In the genomic region with DNA sequence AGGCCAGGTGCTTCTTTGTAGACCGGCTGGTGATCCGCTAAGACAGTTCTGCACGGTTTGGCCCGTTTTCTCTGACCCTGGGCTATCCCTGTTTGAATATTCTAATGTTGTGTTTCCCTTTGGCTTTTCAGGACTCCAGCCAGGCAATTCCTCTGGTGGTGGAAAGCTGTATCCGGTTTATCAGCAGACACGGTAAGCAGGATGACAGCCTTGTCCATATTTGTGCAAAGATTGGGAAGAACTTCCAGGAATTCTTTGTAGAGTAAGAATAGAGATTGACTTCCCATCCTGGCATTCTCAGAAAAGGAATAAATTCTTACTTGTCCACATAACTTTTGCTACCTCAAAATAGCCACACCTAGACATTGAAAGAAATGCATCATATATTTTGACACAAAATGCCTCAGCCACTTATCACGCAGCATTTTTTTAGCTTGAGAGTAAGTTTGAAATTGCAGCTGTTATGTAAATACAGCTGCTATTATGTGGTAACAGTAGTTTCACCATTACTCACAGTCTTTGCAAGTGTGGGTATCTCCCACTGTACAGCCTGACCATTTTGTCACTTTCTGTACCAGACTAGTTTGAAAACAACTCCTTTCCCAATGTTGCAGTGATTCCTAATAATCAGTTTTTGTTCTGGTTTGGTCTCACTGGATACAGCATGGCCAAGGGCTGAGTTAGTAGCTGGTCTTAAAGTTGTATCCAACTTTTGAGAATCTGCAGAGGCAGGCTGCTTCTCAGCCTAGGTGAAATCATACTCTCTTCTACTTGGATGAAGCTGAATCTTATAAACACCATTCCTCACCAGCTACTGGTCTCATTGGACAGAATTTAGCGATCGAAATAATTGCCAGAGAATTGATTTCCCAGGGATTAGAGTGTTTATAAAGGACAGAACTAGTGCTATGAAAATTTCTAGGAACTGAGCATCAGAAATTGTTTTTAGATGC, we compare ENCODE assay signal across 8 cellular contexts. TPM values are rescaled to one million over a fixed set of nuclear protein-coding genes. Genes with fewer than 3 reads are reported as not detected.
DNase-seq lines count a peak whose midpoint lies in the region; ATAC-seq, FAIRE-seq and TF ChIP-seq lines count a peak whose summit lies in the region.

No MANE protein-coding gene starts in this region.

- peak overlapping the region; percentile 58 for H3K27ac ChIP-seq in fibroblast of lung (ENCODE audit: insufficient read depth, low read length)
- H3K27ac ChIP-seq in OCI-LY7 (ENCODE audit: low read depth, low read length, poor library complexity, severe bottlenecking), result no peak overlapping the region

- H3K79me2 ChIP-seq in fibroblast of lung (ENCODE audit: control insufficient read depth, insufficient read depth, low read length) (no peaks in the 10 kb centered on the region), OCI-LY7 (ENCODE audit: insufficient read depth, low read depth, low read length) (no peaks in the 10 kb centered on the region)

- no peak overlapping the region for H2AFZ ChIP-seq in fibroblast of lung (ENCODE audit: low read length)
- H2AFZ ChIP-seq in OCI-LY7 (ENCODE audit: low read length), result no peak overlapping the region

- H3K4me3 ChIP-seq in fibroblast of lung (replicated peaks in 1 of 4; ENCODE audit: control extremely low read depth in 1 of 4, insufficient read depth in 1 of 4, low read depth in 3 of 4, low read length in 4 of 4) (no peak overlapping the region), OCI-LY7 (ENCODE audit: low read depth, low read length, poor library complexity, severe bottlenecking) (no peak overlapping the region)

- FAIRE-seq in H54 (lab: Jason Lieb, UNC), result no peak

- no peaks in the 10 kb centered on the region for H3K9me3 ChIP-seq in fibroblast of lung (ENCODE audit: control insufficient read depth, insufficient read depth, low read depth, low read length)
- H3K9me3 ChIP-seq in OCI-LY7 (ENCODE audit: low read length), result no peaks in the 10 kb centered on the region

- peak; percentile 18 to 22 for TF ChIP-seq CTCF in fibroblast of lung (conservative IDR thresholded peaks at IDR 0.05 in 1 of 2, IDR thresholded peaks at IDR 0.05 in 1 of 2; ENCODE audit: low read depth in 1 of 2, low read length in 2 of 2)
- no peak for TF ChIP-seq CTCF in OCI-LY7 (conservative IDR thresholded peaks at IDR 0.05; ENCODE audit: low read length)

- H4K20me1 ChIP-seq in fibroblast of lung (ENCODE audit: control insufficient read depth, extremely low read depth, insufficient read depth, low read length) (no peaks in the 10 kb centered on the region), OCI-LY7 (ENCODE audit: insufficient read depth, low read length) (no peaks in the 10 kb centered on the region)

- peak; percentile 88 for ATAC-seq in GM19372 (IDR thresholded peaks at IDR 0.05; ENCODE audit: low read depth, unreplicated experiment)
- ATAC-seq in HG03432 (IDR thresholded peaks at IDR 0.05; ENCODE audit: unreplicated experiment), result peak; percentile 95

- BruUV-seq in OCI-LY7 (replicated peaks; lab: Mats Ljungman, UMichigan), result no TSS peak

- H3K36me3 ChIP-seq in fibroblast of lung (ENCODE audit: control insufficient read depth, insufficient read depth, low read length) (peaks cover 5% of the 10 kb centered on the region), OCI-LY7 (ENCODE audit: insufficient read depth, low read length) (peaks cover 29% of the 10 kb centered on the region)

- CTCF ChIA-PET in OCI-LY7 (lab: Charles Lee; ENCODE audit: unreplicated experiment), result no interaction called here

- no peaks in the 10 kb centered on the region for H3K9me2 ChIP-seq in OCI-LY7 (ENCODE audit: insufficient read depth, low read length)

- H3K4me1 ChIP-seq in fibroblast of lung (ENCODE audit: control insufficient read depth, extremely low read depth, insufficient read depth, low read length), result peaks cover 14% of the 10 kb centered on the region
- no peaks in the 10 kb centered on the region for H3K4me1 ChIP-seq in OCI-LY7 (ENCODE audit: insufficient read depth, low read length, poor library complexity, severe bottlenecking)

- H3K9ac ChIP-seq in fibroblast of lung (ENCODE audit: insufficient read depth, low read length), result no peak overlapping the region

- DNase-seq in Daoy (ENCODE audit: low read depth) (peak; percentile 19), fibroblast of lung (ENCODE audit: low read depth in 2 of 2) (peak; percentile 91 to 92), OCI-LY7 (ENCODE audit: low spot score) (no peak), 8988T (no peak), H54 (ENCODE audit: insufficient read length, low spot score) (no peak), glomerular visceral epithelial cell (ENCODE audit: extremely low spot score) (no peak)

- no peaks in the 10 kb centered on the region for H3K27me3 ChIP-seq in fibroblast of lung (ENCODE audit: control insufficient read depth, insufficient read depth, low read length)

- H3K4me2 ChIP-seq in fibroblast of lung (ENCODE audit: extremely low read depth, insufficient read depth, low read length) (peak overlapping the region; percentile 41), OCI-LY7 (ENCODE audit: low read length) (no peak overlapping the region)

- TF ChIP-seq POLR2A in H54 (IDR thresholded peaks at IDR 0.05; ENCODE audit: low read depth, low read length), result no peak

- POLR2A ChIA-PET in OCI-LY7 (lab: Charles Lee), result interaction anchor here (0.8 kb wide), 1 partner anchor 40 kb away, joined by 3 read pairs; a partner anchor contains a TSS

- intact Hi-C loops in OCI-LY7 (cut with micrococcal nuclease; ENCODE audit: unreplicated experiment), result no loop called here

RNA-seq across cellular contexts. Expression of a gene that starts 40.0 kb away (rescaled TPM):
- total RNA-seq in Daoy (2014; rRNA removed; shearing (Covaris generic)), result 12.2 and 14.7 TPM in 2 replicates
- total RNA-seq in fibroblast of lung, result 9.6 and 10.0 TPM in 2 replicates
- polyA plus RNA-seq in fibroblast of lung, result 12.4 and 13.1 TPM in 2 replicates
- 14.2 and 16.1 TPM in 2 replicates for polyA plus RNA-seq in fibroblast of lung (2012)
- 12.0 and 30.6 TPM in 2 replicates for polyA minus RNA-seq in fibroblast of lung (ENCODE audit: low replicate concordance)
- total RNA-seq in OCI-LY7 (2014; rRNA removed; shearing (Covaris generic)), result 23.8 and 23.9 TPM in 2 replicates
- 34.4 and 38.5 TPM in 2 replicates for total RNA-seq in OCI-LY7 (2022)

Comparison
In these comparisons a context has a peak if more than half of its experiments do, and no peak if none do; other contexts are left out.
1. DNase-seq: peak in Daoy (single experiment) and fibroblast of lung (2 of 2); none in OCI-LY7 (single experiment), 8988T (single experiment), H54 (single experiment) and glomerular visceral epithelial cell (single experiment).